34 cellular contexts compared by ENCODE assay signal in genomic region chr13:79612604-79613003, GRCh38.
"Had no signal": no experiment of that assay in that cellular context is flagged by ENCODE, and none has a peak within 500 bp of the region (broad histone marks: within the 10 kb centered on the region; RNA-seq: fewer than 3 reads in every experiment).

No MANE protein-coding gene starts in this region.

- H3K9me3 ChIP-seq: MG63 had no signal

- H3K36me3 ChIP-seq: MG63 had no signal

- DNase-seq: Karpas-422, Kasumi-1, MG63, MM.1S, MV-4-11, NCI-H1048, NCI-H1092, NCI-H1092 treated with DMSO at 0.1 percent for 48 hours, NCI-H1105, NCI-H1105 treated with DMSO at 0.1 percent for 48 hours, NCI-H1417, NCI-H1417 treated with DMSO at 0.1 percent for 48 hours, NCI-H1436, NCI-H1436 treated with DMSO at 0.1 percent for 48 hours, NCI-H146, NCI-H1694, NCI-H1694 treated with DMSO at 0.1 percent for 48 hours, NCI-H187, NCI-H187 treated with DMSO at 0.1 percent for 48 hours, NCI-H1930, NCI-H2029, NCI-H2029 treated with DMSO at 0.1 percent for 48 hours, NCI-H2081, NCI-H2081 treated with DMSO at 0.1 percent for 48 hours, NCI-H2107, NCI-H2171, NCI-H2171 treated with DMSO at 0.1 percent for 48 hours, NCI-H2227 treated with DMSO at 0.1 percent for 48 hours, NCI-H226, NCI-H345, NCI-H446, NCI-H446 treated with DMSO at 0.1 percent for 48 hours, NCI-H510A, NCI-H510A treated with DMSO at 0.1 percent for 48 hours had no signal

- H3K4me3 ChIP-seq: MG63 had no signal
